In the genomic region with DNA sequence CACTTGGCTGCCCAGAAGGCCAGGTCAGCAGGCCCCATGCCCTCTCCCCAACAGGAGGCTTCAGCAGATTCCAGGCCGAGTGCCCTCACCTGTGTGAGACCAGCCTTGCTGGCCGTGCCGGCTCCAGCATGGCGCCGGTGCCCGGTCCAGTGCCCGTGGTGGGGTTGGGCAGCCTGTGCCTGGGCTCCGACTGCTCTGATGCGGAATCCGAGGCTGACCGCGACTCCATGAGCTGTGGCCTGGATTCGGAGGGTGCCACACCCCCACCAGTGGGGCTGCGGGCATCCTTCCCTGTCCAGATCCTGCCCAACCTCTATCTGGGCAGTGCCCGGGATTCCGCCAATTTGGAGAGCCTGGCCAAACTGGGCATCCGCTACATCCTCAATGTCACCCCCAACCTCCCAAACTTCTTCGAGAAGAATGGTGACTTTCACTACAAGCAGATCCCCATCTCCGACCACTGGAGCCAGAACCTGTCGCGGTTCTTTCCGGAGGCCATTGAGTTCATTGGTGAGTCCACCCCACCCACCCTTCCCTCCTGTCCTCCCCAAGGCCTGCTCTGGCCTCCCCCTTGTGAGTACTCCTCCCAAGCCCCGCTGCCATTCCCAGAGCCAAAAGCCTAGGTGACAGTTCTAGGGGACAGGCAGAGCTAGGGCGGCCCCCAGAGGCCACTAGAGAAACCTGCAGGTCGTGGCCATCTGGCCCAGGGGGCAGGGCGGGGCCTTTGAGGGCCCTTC, we compare ENCODE assay signal across 9 cellular contexts. TPM values are rescaled to one million over a fixed set of nuclear protein-coding genes. Genes with fewer than 3 reads are reported as not detected.
DNase-seq lines count a peak whose midpoint lies in the region; ATAC-seq, FAIRE-seq and TF ChIP-seq lines count a peak whose summit lies in the region.
"Had no signal": no experiment of that assay in that cellular context is flagged by ENCODE, and none has a peak within 500 bp of the region (broad histone marks: within the 10 kb centered on the region; RNA-seq: fewer than 3 reads in every experiment).

No MANE protein-coding gene starts in this region.

- 83% methylated on average over 26 of the region's 26 CpGs for WGBS in mesenchymal stem cell

- ATAC-seq in upper lobe of right lung, result peak; percentile 91

- peak; percentile 66 for FAIRE-seq in GM18507 (lab: Jason Lieb, UNC)

- no peaks in the 10 kb centered on the region for H3K79me1 ChIP-seq in mesenchymal stem cell (replicated peaks; ENCODE audit: low read length, poor library complexity, severe bottlenecking)

- TF ChIP-seq CTCF in AG09309 (IDR thresholded peaks at IDR 0.05; ENCODE audit: control insufficient read depth, insufficient read depth, low read depth, low read length, missing control alignments) (peak; percentile 23), upper lobe of right lung (IDR thresholded peaks at IDR 0.05) (peak; percentile 44)

- H3K9ac ChIP-seq in mesenchymal stem cell (ENCODE audit: low read length), result no peak overlapping the region

- no peak overlapping the region for H3K14ac ChIP-seq in mesenchymal stem cell (ENCODE audit: low read length in 2 of 2)

- no peaks in the 10 kb centered on the region for H3K36me3 ChIP-seq in upper lobe of right lung
- no peaks in the 10 kb centered on the region for H3K36me3 ChIP-seq in mesenchymal stem cell (ENCODE audit: control insufficient read depth in 1 of 2, insufficient read depth in 2 of 2, low read depth in 1 of 2, low read length in 2 of 2)

- H3K4ac ChIP-seq in mesenchymal stem cell (ENCODE audit: low read depth in 1 of 2, low read length in 2 of 2), result no peak overlapping the region

- H2BK12ac ChIP-seq in mesenchymal stem cell (ENCODE audit: low read length in 2 of 2), result no peak overlapping the region

- H3K18ac ChIP-seq in mesenchymal stem cell (ENCODE audit: low read depth in 1 of 2, low read length in 2 of 2), result no peak overlapping the region

- no peaks in the 10 kb centered on the region for H3K9me3 ChIP-seq in upper lobe of right lung
- H3K9me3 ChIP-seq in mesenchymal stem cell (ENCODE audit: control insufficient read depth, low read length), result peaks cover 12% of the 10 kb centered on the region

- H2BK5ac ChIP-seq in mesenchymal stem cell (ENCODE audit: low read depth, low read length, poor library complexity, severe bottlenecking), result no peak overlapping the region

- no peak overlapping the region for H3K4me2 ChIP-seq in mesenchymal stem cell (ENCODE audit: low read length, poor library complexity, severe bottlenecking)

- no peak overlapping the region for H4K91ac ChIP-seq in mesenchymal stem cell (ENCODE audit: low read length)

- H3K27me3 ChIP-seq in upper lobe of right lung (peaks cover 6% of the 10 kb centered on the region), mesenchymal stem cell (ENCODE audit: control insufficient read depth in 1 of 2, insufficient read depth in 1 of 2, low read length in 2 of 2) (peaks cover 35 to 62% of the 10 kb centered on the region in 2 experiments)

- no peak overlapping the region for H3K23ac ChIP-seq in mesenchymal stem cell (ENCODE audit: low read length in 2 of 2)

- no peak overlapping the region for H2AFZ ChIP-seq in mesenchymal stem cell (ENCODE audit: low read depth, low read length)

- H2AK5ac ChIP-seq in mesenchymal stem cell (ENCODE audit: low read length, severe bottlenecking), result no peak overlapping the region

- no peak overlapping the region for H4K8ac ChIP-seq in mesenchymal stem cell (ENCODE audit: low read length)

- H2BK120ac ChIP-seq in mesenchymal stem cell (ENCODE audit: low read depth, low read length), result no peak overlapping the region

- DNase-seq in AG09309 (ENCODE audit: low read depth) (no peak), GM18507 (ENCODE audit: extremely low spot score, insufficient read length, low read depth) (peak; percentile 26), NCI-H526 treated with DMSO at 0.1 percent for 48 hours (lab: John Stamatoyannopoulos, UW) (peak; percentile 6), islet precursor cell (peak; percentile 74), upper lobe of right lung (peak; percentile 77), NK-92 (lab: John Stamatoyannopoulos, UW; ENCODE audit: unreplicated experiment) (no peak), mesenchymal stem cell (no peak)
- DNase-seq in activated CD8-positive, alpha-beta memory T cell treated with anti-CD3 and anti-CD28 coated beads, Interleukin-2, amount 50 U/mL, for 48 hours, result peak; percentile 59

- H2BK15ac ChIP-seq in mesenchymal stem cell (ENCODE audit: low read depth, poor library complexity, severe bottlenecking), result no peak overlapping the region

- no peak overlapping the region for H3K27ac ChIP-seq in upper lobe of right lung
- no peak overlapping the region for H3K27ac ChIP-seq in mesenchymal stem cell (ENCODE audit: low read length, poor library complexity, severe bottlenecking)
- H3K27ac ChIP-seq: skin epidermis had no signal

- H3K4me1 ChIP-seq in upper lobe of right lung (no peaks in the 10 kb centered on the region), mesenchymal stem cell (ENCODE audit: control insufficient read depth, insufficient read depth, low read depth, low read length) (peaks cover 17% of the 10 kb centered on the region)

- intact Hi-C loops in upper lobe of right lung (cut with DNase I), result no loop called here

- H3K4me3 ChIP-seq in AG09309 (ENCODE audit: control insufficient read depth, low read depth, low read length), result no peak overlapping the region
- no peak overlapping the region for H3K4me3 ChIP-seq in upper lobe of right lung
- H3K4me3 ChIP-seq in mesenchymal stem cell (ENCODE audit: insufficient read depth in 1 of 2, low read depth in 1 of 2, low read length in 2 of 2), result no peak overlapping the region
- H3K4me3 ChIP-seq: skin epidermis had no signal

RNA-seq across cellular contexts. Expression of gene DUSP9, which starts 2.3 kb away (rescaled TPM):
- not detected for total RNA-seq in upper lobe of right lung
- polyA plus RNA-seq in mesenchymal stem cell (2013, experiment 1 of 2), result 0.03 TPM
- 0.01 TPM for polyA plus RNA-seq in mesenchymal stem cell (2013, experiment 2 of 2)

RNA-seq across cellular contexts. Expression of gene PNCK, which starts 24.3 kb away (rescaled TPM):
- total RNA-seq in upper lobe of right lung, result 0.72 TPM
- 0.10 TPM for polyA plus RNA-seq in mesenchymal stem cell (2013, experiment 1 of 2)
- 0.03 TPM for polyA plus RNA-seq in mesenchymal stem cell (2013, experiment 2 of 2)

RNA-seq across cellular contexts. Expression of gene SLC6A8, which starts 38.4 kb away (rescaled TPM):
- total RNA-seq in upper lobe of right lung, result 8.0 TPM
- polyA plus RNA-seq in mesenchymal stem cell (2013, experiment 1 of 2), result 26.1 TPM
- polyA plus RNA-seq in mesenchymal stem cell (2013, experiment 2 of 2), result 26.0 TPM

RNA-seq across cellular contexts. Expression of gene CCNQ, which starts 50.4 kb away (rescaled TPM):
- 18.9 TPM for total RNA-seq in upper lobe of right lung
- 24.5 TPM for polyA plus RNA-seq in mesenchymal stem cell (2013, experiment 1 of 2)
- polyA plus RNA-seq in mesenchymal stem cell (2013, experiment 2 of 2), result 26.2 TPM

Comparison
In these comparisons a context has a peak if more than half of its experiments do, and no peak if none do; other contexts are left out.
1. DNase-seq: peak in GM18507 (single experiment), NCI-H526 treated with DMSO at 0.1 percent for 48 hours (single experiment), activated CD8-positive, alpha-beta memory T cell treated with anti-CD3 and anti-CD28 coated beads, Interleukin-2, amount 50 U/mL, for 48 hours (single experiment), islet precursor cell (single experiment) and upper lobe of right lung (single experiment); none in AG09309 (single experiment), NK-92 (single experiment) and mesenchymal stem cell (single experiment).